In genomic region chr4:6313216-6313615, GRCh38 we compare ENCODE assay signal across 28 cellular contexts.
"Had no signal": no experiment of that assay in that cellular context is flagged by ENCODE, and none has a peak within 500 bp of the region (broad histone marks: within the 10 kb centered on the region; RNA-seq: fewer than 3 reads in every experiment).

No MANE protein-coding gene starts in this region.

- H3K27ac ChIP-seq: adrenal gland had no signal

- FAIRE-seq: RCC 7860 had no signal

- H3K27me3 ChIP-seq: adrenal gland had no signal

- DNase-seq: activated CD4-positive, alpha-beta memory T cell treated with anti-CD3 and anti-CD28 coated beads, Interleukin-2, amount 10 ng/mL, durations not matched to agents 7 days and 5 days; activated CD4-positive, alpha-beta T cell treated with anti-CD3 and anti-CD28 coated beads for 36 hours; activated CD4-positive, alpha-beta T cell treated with anti-CD3 and anti-CD28 coated beads, Interleukin-2, amount 50 U/mL, for 1 hour; activated gamma-delta T cell treated with Interleukin-2 at 50 U/mL for 16 hours; activated naive CD4-positive, alpha-beta T cell treated with anti-CD3 and anti-CD28 coated beads, Interleukin-2, amount 10 ng/mL, durations not matched to agents 7 days and 5 days; activated naive CD8-positive, alpha-beta T cell treated with anti-CD3 and anti-CD28 coated beads for 36 hours; activated T-cell treated with anti-CD3 and anti-CD28 coated beads for 4 hours; activated T-cell treated with anti-CD3 and anti-CD28 coated beads, Interleukin-2, amount 50 U/mL, for 72 hours; adrenal gland; anterior cingulate cortex; caudate nucleus; KG1; MG63; MV-4-11; NCI-H1092 treated with DMSO at 0.1 percent for 48 hours; NCI-H1417 treated with DMSO at 0.1 percent for 48 hours; NCI-H1694; NCI-H2029; NCI-H2107; NCI-H345; NCI-H510A; NCI-H526 treated with DMSO at 0.1 percent for 48 hours; NCI-H82; OCI-M1; SHP77; T-helper 1 cell; WERI-Rb-1 had no signal

- H3K4me3 ChIP-seq: adrenal gland, MG63 had no signal

- H3K9me3 ChIP-seq: adrenal gland, MG63 had no signal

- H3K36me3 ChIP-seq: adrenal gland, MG63, WERI-Rb-1 had no signal

- ATAC-seq: activated CD4-positive, alpha-beta T cell treated with anti-CD3 and anti-CD28 coated beads for 36 hours; activated T-cell treated with anti-CD3 and anti-CD28 coated beads, Interleukin-2, amount 50 U/mL, for 72 hours had no signal

- H3K4me1 ChIP-seq: adrenal gland had no signal
